ENCODE assay signal across 1 cellular context in the genomic region with DNA sequence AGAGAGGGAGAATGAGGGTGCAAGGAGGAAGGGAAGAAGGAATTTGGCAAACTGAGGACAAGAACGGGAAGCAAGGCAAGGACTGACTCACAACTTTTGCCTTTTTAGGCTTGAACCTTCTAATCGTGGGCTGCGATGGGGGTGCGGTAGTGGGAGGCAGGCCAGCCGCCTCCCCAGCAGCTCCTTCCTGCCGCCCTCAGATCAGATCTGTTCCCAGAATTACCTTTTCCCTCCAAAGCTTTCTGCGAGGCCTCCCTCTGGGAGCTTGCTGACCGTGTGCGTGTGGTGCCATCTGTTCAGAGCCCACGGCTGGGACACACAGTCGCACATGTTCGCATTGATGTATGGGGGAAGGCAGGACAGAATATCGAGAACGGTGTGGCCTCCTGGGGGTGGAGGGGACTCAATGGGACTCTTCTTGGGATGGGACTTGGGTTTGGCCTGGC.
TF ChIP-seq lines count a peak whose summit lies in the region.

No MANE protein-coding gene starts in this region.

TF ChIP-seq in GM23338, 12 proteins besides CTCF, POLR2A, EP300 and RAD21:
- TF ChIP-seq, protein P1, sequence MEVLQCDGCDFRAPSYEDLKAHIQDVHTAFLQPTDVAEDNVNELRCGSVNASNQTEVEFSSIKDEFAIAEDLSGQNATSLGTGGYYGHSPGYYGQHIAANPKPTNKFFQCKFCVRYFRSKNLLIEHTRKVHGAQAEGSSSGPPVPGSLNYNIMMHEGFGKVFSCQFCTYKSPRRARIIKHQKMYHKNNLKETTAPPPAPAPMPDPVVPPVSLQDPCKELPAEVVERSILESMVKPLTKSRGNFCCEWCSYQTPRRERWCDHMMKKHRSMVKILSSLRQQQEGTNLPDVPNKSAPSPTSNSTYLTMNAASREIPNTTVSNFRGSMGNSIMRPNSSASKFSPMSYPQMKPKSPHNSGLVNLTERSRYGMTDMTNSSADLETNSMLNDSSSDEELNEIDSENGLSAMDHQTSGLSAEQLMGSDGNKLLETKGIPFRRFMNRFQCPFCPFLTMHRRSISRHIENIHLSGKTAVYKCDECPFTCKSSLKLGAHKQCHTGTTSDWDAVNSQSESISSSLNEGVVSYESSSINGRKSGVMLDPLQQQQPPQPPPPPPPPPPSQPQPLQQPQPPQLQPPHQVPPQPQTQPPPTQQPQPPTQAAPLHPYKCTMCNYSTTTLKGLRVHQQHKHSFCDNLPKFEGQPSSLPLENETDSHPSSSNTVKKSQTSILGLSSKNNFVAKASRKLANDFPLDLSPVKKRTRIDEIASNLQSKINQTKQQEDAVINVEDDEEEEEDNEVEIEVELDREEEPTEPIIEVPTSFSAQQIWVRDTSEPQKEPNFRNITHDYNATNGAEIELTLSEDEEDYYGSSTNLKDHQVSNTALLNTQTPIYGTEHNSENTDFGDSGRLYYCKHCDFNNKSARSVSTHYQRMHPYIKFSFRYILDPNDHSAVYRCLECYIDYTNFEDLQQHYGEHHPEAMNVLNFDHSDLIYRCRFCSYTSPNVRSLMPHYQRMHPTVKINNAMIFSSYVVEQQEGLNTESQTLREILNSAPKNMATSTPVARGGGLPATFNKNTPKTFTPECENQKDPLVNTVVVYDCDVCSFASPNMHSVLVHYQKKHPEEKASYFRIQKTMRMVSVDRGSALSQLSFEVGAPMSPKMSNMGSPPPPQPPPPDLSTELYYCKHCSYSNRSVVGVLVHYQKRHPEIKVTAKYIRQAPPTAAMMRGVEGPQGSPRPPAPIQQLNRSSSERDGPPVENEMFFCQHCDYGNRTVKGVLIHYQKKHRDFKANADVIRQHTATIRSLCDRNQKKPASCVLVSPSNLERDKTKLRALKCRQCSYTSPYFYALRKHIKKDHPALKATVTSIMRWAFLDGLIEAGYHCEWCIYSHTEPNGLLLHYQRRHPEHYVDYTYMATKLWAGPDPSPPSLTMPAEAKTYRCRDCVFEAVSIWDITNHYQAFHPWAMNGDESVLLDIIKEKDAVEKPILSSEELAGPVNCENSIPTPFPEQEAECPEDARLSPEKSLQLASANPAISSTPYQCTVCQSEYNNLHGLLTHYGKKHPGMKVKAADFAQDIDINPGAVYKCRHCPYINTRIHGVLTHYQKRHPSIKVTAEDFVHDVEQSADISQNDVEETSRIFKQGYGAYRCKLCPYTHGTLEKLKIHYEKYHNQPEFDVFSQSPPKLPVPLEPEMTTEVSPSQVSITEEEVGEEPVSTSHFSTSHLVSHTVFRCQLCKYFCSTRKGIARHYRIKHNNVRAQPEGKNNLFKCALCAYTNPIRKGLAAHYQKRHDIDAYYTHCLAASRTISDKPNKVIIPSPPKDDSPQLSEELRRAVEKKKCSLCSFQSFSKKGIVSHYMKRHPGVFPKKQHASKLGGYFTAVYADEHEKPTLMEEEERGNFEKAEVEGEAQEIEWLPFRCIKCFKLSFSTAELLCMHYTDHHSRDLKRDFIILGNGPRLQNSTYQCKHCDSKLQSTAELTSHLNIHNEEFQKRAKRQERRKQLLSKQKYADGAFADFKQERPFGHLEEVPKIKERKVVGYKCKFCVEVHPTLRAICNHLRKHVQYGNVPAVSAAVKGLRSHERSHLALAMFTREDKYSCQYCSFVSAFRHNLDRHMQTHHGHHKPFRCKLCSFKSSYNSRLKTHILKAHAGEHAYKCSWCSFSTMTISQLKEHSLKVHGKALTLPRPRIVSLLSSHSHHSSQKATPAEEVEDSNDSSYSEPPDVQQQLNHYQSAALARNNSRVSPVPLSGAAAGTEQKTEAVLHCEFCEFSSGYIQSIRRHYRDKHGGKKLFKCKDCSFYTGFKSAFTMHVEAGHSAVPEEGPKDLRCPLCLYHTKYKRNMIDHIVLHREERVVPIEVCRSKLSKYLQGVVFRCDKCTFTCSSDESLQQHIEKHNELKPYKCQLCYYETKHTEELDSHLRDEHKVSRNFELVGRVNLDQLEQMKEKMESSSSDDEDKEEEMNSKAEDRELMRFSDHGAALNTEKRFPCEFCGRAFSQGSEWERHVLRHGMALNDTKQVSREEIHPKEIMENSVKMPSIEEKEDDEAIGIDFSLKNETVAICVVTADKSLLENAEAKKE (CRISPR knock-in tag; IDR thresholded peaks at IDR 0.05) = no peak
